7 cellular contexts compared by ENCODE assay signal in genomic region chr15:59373215-59373614, GRCh38. TPM values are rescaled to one million over a fixed set of nuclear protein-coding genes. Genes with fewer than 3 reads are reported as not detected.
A peak's percentile ranks its signal among the peaks of the same experiment; 100 is the strongest.
DNase-seq lines count a peak whose midpoint lies in the region; ATAC-seq and TF ChIP-seq lines count a peak whose summit lies in the region.

No MANE protein-coding gene starts in this region.

- H3K4me1 ChIP-seq in HUES48 (ENCODE audit: control insufficient read depth, insufficient read depth, low read length), result peaks cover 16% of the 10 kb centered on the region
- H3K4me1 ChIP-seq in stomach smooth muscle (ENCODE audit: control insufficient read depth, insufficient read depth, low read length), result peaks cover 7% of the 10 kb centered on the region

- peak overlapping the region; percentile 78 for H3K27ac Mint-ChIP-seq in activated naive CD8-positive, alpha-beta T cell treated with anti-CD3 and anti-CD28 coated beads, Interleukin-2, amount 10 ng/mL, durations not matched to agents 7 days and 5 days

- H3K4me3 ChIP-seq in HUES48 (ENCODE audit: low read depth, low read length) (peak overlapping the region; percentile 75), kidney epithelial cell (ENCODE audit: low read depth, low read length) (peak overlapping the region; percentile 72), stomach smooth muscle (ENCODE audit: low read length in 2 of 2) (peak overlapping the region; percentile 80 to 94)

- no peaks in the 10 kb centered on the region for H3K36me3 ChIP-seq in HUES48 (ENCODE audit: control insufficient read depth, insufficient read depth, low read length)
- no peaks in the 10 kb centered on the region for H3K36me3 ChIP-seq in kidney epithelial cell (ENCODE audit: control insufficient read depth, insufficient read depth, low read length)
- H3K36me3 ChIP-seq in stomach smooth muscle (ENCODE audit: control insufficient read depth in 2 of 2, insufficient read depth in 2 of 2, low read length in 2 of 2), result no peaks in the 10 kb centered on the region

- peak overlapping the region; percentile 95 for H3K4me3 Mint-ChIP-seq in activated naive CD8-positive, alpha-beta T cell treated with anti-CD3 and anti-CD28 coated beads, Interleukin-2, amount 10 ng/mL, durations not matched to agents 7 days and 5 days

- peaks cover 14% of the 10 kb centered on the region for H3K36me3 Mint-ChIP-seq in activated naive CD8-positive, alpha-beta T cell treated with anti-CD3 and anti-CD28 coated beads, Interleukin-2, amount 10 ng/mL, durations not matched to agents 7 days and 5 days

- H3K9me3 Mint-ChIP-seq in activated naive CD8-positive, alpha-beta T cell treated with anti-CD3 and anti-CD28 coated beads, Interleukin-2, amount 10 ng/mL, durations not matched to agents 7 days and 5 days, result no peaks in the 10 kb centered on the region

- peaks cover 56% of the 10 kb centered on the region for H3K27me3 Mint-ChIP-seq in activated naive CD8-positive, alpha-beta T cell treated with anti-CD3 and anti-CD28 coated beads, Interleukin-2, amount 10 ng/mL, durations not matched to agents 7 days and 5 days

- H3K4me1 Mint-ChIP-seq in activated naive CD8-positive, alpha-beta T cell treated with anti-CD3 and anti-CD28 coated beads, Interleukin-2, amount 10 ng/mL, durations not matched to agents 7 days and 5 days, result peaks cover 45% of the 10 kb centered on the region

- H3K9ac ChIP-seq in HUES48 (ENCODE audit: low read depth, low read length) (peak overlapping the region; percentile 77), stomach smooth muscle (ENCODE audit: low read length in 2 of 2) (peak overlapping the region; percentile 81 to 97)

- H3K27me3 ChIP-seq in HUES48 (ENCODE audit: control insufficient read depth, insufficient read depth, low read length), result no peaks in the 10 kb centered on the region
- no peaks in the 10 kb centered on the region for H3K27me3 ChIP-seq in kidney epithelial cell (ENCODE audit: control insufficient read depth, insufficient read depth, low read length)
- no peaks in the 10 kb centered on the region for H3K27me3 ChIP-seq in stomach smooth muscle (ENCODE audit: control insufficient read depth in 1 of 2, insufficient read depth in 2 of 2, low read length in 2 of 2)

- no peak for TF ChIP-seq CTCF in kidney epithelial cell (IDR thresholded peaks at IDR 0.05; ENCODE audit: insufficient read depth, low read length, poor library complexity, severe bottlenecking)

- no peak for ATAC-seq in activated naive CD8-positive, alpha-beta T cell treated with anti-CD3 and anti-CD28 coated beads, Interleukin-2, amount 10 ng/mL, durations not matched to agents 7 days and 5 days (ENCODE audit: low read depth)
- ATAC-seq in left lobe of liver, result no peak

- POLR2A ChIA-PET in activated naive CD8-positive, alpha-beta T cell treated with anti-CD3 and anti-CD28 coated beads, Interleukin-2, amount 10 ng/mL, durations not matched to agents 7 days and 5 days (lab: Charles Lee), result interaction anchor here (1.1 to 1.9 kb wide), 3 partner anchors 10 to 39 kb away, joined by 3 to 8 read pairs (median 5); no protein-coding TSS in a partner anchor

- H3K9me3 ChIP-seq in HUES48 (ENCODE audit: control insufficient read depth, insufficient read depth, low read length), result no peaks in the 10 kb centered on the region
- no peaks in the 10 kb centered on the region for H3K9me3 ChIP-seq in stomach smooth muscle (ENCODE audit: control insufficient read depth in 2 of 2, low read length in 2 of 2)

- DNase-seq in activated naive CD8-positive, alpha-beta T cell treated with anti-CD3 and anti-CD28 coated beads, Interleukin-2, amount 10 ng/mL, durations not matched to agents 7 days and 5 days, result no peak
- no peak for DNase-seq in kidney epithelial cell (ENCODE audit: low read depth)
- DNase-seq in DMS53 (lab: John Stamatoyannopoulos, UW), result no peak
- DNase-seq in left lobe of liver (ENCODE audit: low spot score), result no peak
- DNase-seq in DMS79 (lab: John Stamatoyannopoulos, UW), result no peak

- peak overlapping the region; percentile 93 for H3K27ac ChIP-seq in HUES48 (ENCODE audit: low read depth, low read length)
- peak overlapping the region; percentile 99 for H3K27ac ChIP-seq in stomach smooth muscle (ENCODE audit: low read length)

RNA-seq across cellular contexts. Expression of gene MYO1E, which starts 0.5 kb away (rescaled TPM):
- 10 to 100 TPM; 73.9 to 79.1 TPM for total RNA-seq in activated naive CD8-positive, alpha-beta T cell treated with anti-CD3 and anti-CD28 coated beads, Interleukin-2, amount 10 ng/mL, durations not matched to agents 7 days and 5 days
- total RNA-seq in kidney epithelial cell (190 and 233 TPM in 2 replicates), left lobe of liver (81.4 TPM)
